Comparison of ENCODE assay signal across 12 cellular contexts in genomic region chr6:113626470-113626869, GRCh38.
A peak's percentile ranks its signal among the peaks of the same experiment; 100 is the strongest.
DNase-seq lines count a peak whose midpoint lies in the region; ATAC-seq and TF ChIP-seq lines count a peak whose summit lies in the region.
"Had no signal": no experiment of that assay in that cellular context is flagged by ENCODE, and none has a peak within 500 bp of the region (broad histone marks: within the 10 kb centered on the region; RNA-seq: fewer than 3 reads in every experiment).

No MANE protein-coding gene starts in this region.

- peak overlapping the region; percentile 55 for H3K4me3 ChIP-seq in OCI-LY3 (ENCODE audit: low read length)
- H3K4me3 ChIP-seq in tibial artery = no peak overlapping the region

- peak overlapping the region; percentile 99 for H3K27ac ChIP-seq in OCI-LY3 (ENCODE audit: low read length)
- no peak overlapping the region for H3K27ac ChIP-seq in tibial artery

- H3K4me1 ChIP-seq in OCI-LY3 (ENCODE audit: low read length) (peaks cover 82% of the 10 kb centered on the region), tibial artery (peaks cover 0 to 26% (median 12%) of the 10 kb centered on the region in 4 donors)

- H3K79me2 ChIP-seq in OCI-LY3 (ENCODE audit: low read length) = peaks cover 8% of the 10 kb centered on the region

- H3K36me3 ChIP-seq in OCI-LY3 (replicated peaks; ENCODE audit: low read depth, low read length) (no peaks in the 10 kb centered on the region), tibial artery (no peaks in the 10 kb centered on the region)

- DNase-seq in NCI-H1105 (lab: John Stamatoyannopoulos, UW) (no peak), tibial artery (no peak), left cardiac atrium (no peak)
- no peak for DNase-seq in stimulated activated CD4-positive, alpha-beta T cell treated with anti-CD3 and anti-CD28 coated beads, Interleukin-15, amount 100 ng/mL, for 24 hours
- DNase-seq: activated CD4-positive, alpha-beta T cell treated with anti-CD3 and anti-CD28 coated beads for 1 hour; activated gamma-delta T cell; stimulated activated CD4-positive, alpha-beta T cell treated with anti-CD3 and anti-CD28 coated beads, Interleukin-4, amount 100 ng/mL, for 1 hour; substantia nigra had no signal

- no peak overlapping the region for H2AFZ ChIP-seq in OCI-LY3 (ENCODE audit: low read depth, low read length)

- ATAC-seq in GM18498 (IDR thresholded peaks at IDR 0.05; ENCODE audit: unreplicated experiment) = peak; percentile 25
- peak; percentile 28 for ATAC-seq in GM19467 (IDR thresholded peaks at IDR 0.05; ENCODE audit: unreplicated experiment)
- peak; percentile 24 for ATAC-seq in HG02943 (IDR thresholded peaks at IDR 0.05; ENCODE audit: low read depth, unreplicated experiment)
- ATAC-seq in left cardiac atrium = no peak

- TF ChIP-seq CTCF in OCI-LY3 (IDR thresholded peaks at IDR 0.05; ENCODE audit: low read depth, low read length) (no peak; the same call in 1 of the 2 replicates), tibial artery (IDR thresholded peaks at IDR 0.05) (no peak)

- intact Hi-C loops in tibial artery (cut with DNase I; ENCODE audit: low total_unique reads) = no loop called here
- intact Hi-C loops in left cardiac atrium (cut with DNase I) = loop anchor here in 1 of 2 donors (10.0 kb wide), 1 partner anchor 228 kb away; the partner anchor contains the start of gene MARCKS

- no peaks in the 10 kb centered on the region for H3K27me3 ChIP-seq in OCI-LY3 (ENCODE audit: low read depth, low read length)
- H3K27me3 ChIP-seq in tibial artery = no peaks in the 10 kb centered on the region

- H3K9ac ChIP-seq in OCI-LY3 (ENCODE audit: low read length) = peak overlapping the region; percentile 72

- H3K9me3 ChIP-seq in OCI-LY3 (ENCODE audit: insufficient read depth, low read length) = no peaks in the 10 kb centered on the region
- no peaks in the 10 kb centered on the region for H3K9me3 ChIP-seq in tibial artery

- H3K4me2 ChIP-seq in OCI-LY3 (ENCODE audit: low read length) = peak overlapping the region; percentile 83

- H4K20me1 ChIP-seq in OCI-LY3 (ENCODE audit: insufficient read depth, low read length) = no peaks in the 10 kb centered on the region

Comparison
In these comparisons a context has a peak if more than half of its experiments do, and no peak if none do; other contexts are left out.
1. ATAC-seq: peak in GM18498 (single experiment), GM19467 (single experiment) and HG02943 (single experiment); none in left cardiac atrium (0 of 2).